In genomic region chr2:186303091-186303490, GRCh38 we compare ENCODE assay signal across 29 cellular contexts.
"Had no signal": no experiment of that assay in that cellular context is flagged by ENCODE, and none has a peak within 500 bp of the region (broad histone marks: within the 10 kb centered on the region; RNA-seq: fewer than 3 reads in every experiment).

No MANE protein-coding gene starts in this region.

- H3K4me1 ChIP-seq: ascending aorta, gastrocnemius medialis, heart left ventricle had no signal

- H3K27me3 Mint-ChIP-seq: activated CD4-positive, alpha-beta memory T cell treated with anti-CD3 and anti-CD28 coated beads for 36 hours; activated CD4-positive, alpha-beta T cell treated with anti-CD3 and anti-CD28 coated beads for 36 hours; activated CD4-positive, alpha-beta T cell treated with anti-CD3 and anti-CD28 coated beads, Interleukin-2, amount 10 ng/mL, durations not matched to agents 24 days and 14 days; activated CD8-positive, alpha-beta memory T cell treated with anti-CD3 and anti-CD28 coated beads, Interleukin-2, amount 10 ng/mL, durations not matched to agents 7 days and 5 days; activated naive CD4-positive, alpha-beta T cell treated with anti-CD3 and anti-CD28 coated beads, Interleukin-2, amount 10 ng/mL, durations not matched to agents 7 days and 5 days; activated naive CD8-positive, alpha-beta T cell treated with anti-CD3 and anti-CD28 coated beads, Interleukin-2, amount 10 ng/mL, durations not matched to agents 7 days and 5 days; brain; effector memory CD8-positive, alpha-beta T cell had no signal

- DNase-seq: activated CD4-positive, alpha-beta memory T cell treated with anti-CD3 and anti-CD28 coated beads for 36 hours; activated CD4-positive, alpha-beta T cell treated with anti-CD3 and anti-CD28 coated beads for 36 hours; activated CD4-positive, alpha-beta T cell treated with anti-CD3 and anti-CD28 coated beads, Interleukin-2, amount 10 ng/mL, durations not matched to agents 24 days and 14 days; activated CD4-positive, CD25-positive, alpha-beta regulatory T cell; activated CD4-positive, CD25-positive, alpha-beta regulatory T cell treated with anti-CD3 and anti-CD28 coated beads, Interleukin-2, amount 50 U/mL, for 72 hours; activated CD8-positive, alpha-beta memory T cell treated with anti-CD3 and anti-CD28 coated beads, Interleukin-2, amount 10 ng/mL, durations not matched to agents 7 days and 5 days; activated CD8-positive, alpha-beta memory T cell treated with anti-CD3 and anti-CD28 coated beads, Interleukin-2, amount 50 U/mL, for 4 hours; activated CD8-positive, alpha-beta T cell treated with anti-CD3 and anti-CD28 coated beads, Interleukin-2, amount 10 ng/mL, durations not matched to agents 7 days and 5 days; activated gamma-delta T cell; activated naive CD4-positive, alpha-beta T cell; activated naive CD4-positive, alpha-beta T cell treated with anti-CD3 and anti-CD28 coated beads, Interleukin-2, amount 10 ng/mL, durations not matched to agents 7 days and 5 days; activated naive CD8-positive, alpha-beta T cell treated with anti-CD3 and anti-CD28 coated beads, Interleukin-2, amount 10 ng/mL, durations not matched to agents 7 days and 5 days; activated T-cell treated with anti-CD3 and anti-CD28 coated beads, Interleukin-2, amount 50 U/mL, for 1 hour; activated T-cell treated with anti-CD3 and anti-CD28 coated beads, Interleukin-2, amount 50 U/mL, for 48 hours; caudate nucleus; cortex of kidney; dermis blood vessel endothelial cell; effector CD4-positive, alpha-beta T cell; effector memory CD8-positive, alpha-beta T cell; foreskin fibroblast; gastrocnemius medialis; glutamatergic neuron; heart left ventricle; T-helper 2 cell had no signal

- H3K4me1 Mint-ChIP-seq: activated CD4-positive, alpha-beta T cell treated with anti-CD3 and anti-CD28 coated beads for 36 hours; activated CD4-positive, alpha-beta T cell treated with anti-CD3 and anti-CD28 coated beads, Interleukin-2, amount 10 ng/mL, durations not matched to agents 24 days and 14 days; activated CD8-positive, alpha-beta memory T cell treated with anti-CD3 and anti-CD28 coated beads, Interleukin-2, amount 10 ng/mL, durations not matched to agents 7 days and 5 days; activated naive CD4-positive, alpha-beta T cell treated with anti-CD3 and anti-CD28 coated beads, Interleukin-2, amount 10 ng/mL, durations not matched to agents 7 days and 5 days; activated naive CD8-positive, alpha-beta T cell treated with anti-CD3 and anti-CD28 coated beads, Interleukin-2, amount 10 ng/mL, durations not matched to agents 7 days and 5 days had no signal

- H3K9me3 ChIP-seq: ascending aorta, gastrocnemius medialis, heart left ventricle had no signal

- H3K27ac Mint-ChIP-seq: activated CD4-positive, alpha-beta memory T cell treated with anti-CD3 and anti-CD28 coated beads for 36 hours; activated CD4-positive, alpha-beta T cell treated with anti-CD3 and anti-CD28 coated beads for 36 hours; activated CD4-positive, alpha-beta T cell treated with anti-CD3 and anti-CD28 coated beads, Interleukin-2, amount 10 ng/mL, durations not matched to agents 24 days and 14 days; activated CD8-positive, alpha-beta memory T cell treated with anti-CD3 and anti-CD28 coated beads, Interleukin-2, amount 10 ng/mL, durations not matched to agents 7 days and 5 days; activated CD8-positive, alpha-beta T cell treated with anti-CD3 and anti-CD28 coated beads, Interleukin-2, amount 10 ng/mL, durations not matched to agents 7 days and 5 days; activated naive CD4-positive, alpha-beta T cell treated with anti-CD3 and anti-CD28 coated beads, Interleukin-2, amount 10 ng/mL, durations not matched to agents 7 days and 5 days; activated naive CD4-positive, alpha-beta T cell treated with anti-CD3 and anti-CD28 coated beads, Interleukin-2, amount 50 U/mL, for 72 hours; activated naive CD8-positive, alpha-beta T cell treated with anti-CD3 and anti-CD28 coated beads, Interleukin-2, amount 10 ng/mL, durations not matched to agents 7 days and 5 days; activated T-helper 1 cell treated with anti-CD3 and anti-CD28 coated beads, Interleukin-12 subunit alpha, Interleukin-12 subunit beta, Interleukin-2, Interleukin-4 antibody, amounts not matched to agents 30 ng/mL and 10 ng/mL and 1 ng/mL, durations not matched to agents 14 hours and 24 hours and 36 hours; brain; effector memory CD8-positive, alpha-beta T cell had no signal

- H3K36me3 Mint-ChIP-seq: activated CD8-positive, alpha-beta memory T cell treated with anti-CD3 and anti-CD28 coated beads, Interleukin-2, amount 10 ng/mL, durations not matched to agents 7 days and 5 days; activated naive CD4-positive, alpha-beta T cell treated with anti-CD3 and anti-CD28 coated beads, Interleukin-2, amount 10 ng/mL, durations not matched to agents 7 days and 5 days; brain had no signal

- H3K4me3 ChIP-seq: ascending aorta, gastrocnemius medialis, heart left ventricle had no signal

- H3K27me3 ChIP-seq: ascending aorta, gastrocnemius medialis, heart left ventricle had no signal

- H3K36me3 ChIP-seq: ascending aorta, gastrocnemius medialis, heart left ventricle had no signal

- H3K9me3 Mint-ChIP-seq: activated CD4-positive, alpha-beta T cell treated with anti-CD3 and anti-CD28 coated beads, Interleukin-2, amount 10 ng/mL, durations not matched to agents 24 days and 14 days; activated naive CD4-positive, alpha-beta T cell treated with anti-CD3 and anti-CD28 coated beads, Interleukin-2, amount 10 ng/mL, durations not matched to agents 7 days and 5 days; activated T-helper 1 cell treated with anti-CD3 and anti-CD28 coated beads, Interleukin-12 subunit alpha, Interleukin-12 subunit beta, Interleukin-2, Interleukin-4 antibody, amounts not matched to agents 30 ng/mL and 10 ng/mL and 1 ng/mL, durations not matched to agents 14 hours and 24 hours and 36 hours had no signal

- H3K4me3 Mint-ChIP-seq: activated CD4-positive, alpha-beta memory T cell treated with anti-CD3 and anti-CD28 coated beads for 36 hours; activated CD4-positive, alpha-beta T cell treated with anti-CD3 and anti-CD28 coated beads for 36 hours; activated CD4-positive, alpha-beta T cell treated with anti-CD3 and anti-CD28 coated beads, Interleukin-2, amount 10 ng/mL, durations not matched to agents 24 days and 14 days; activated CD8-positive, alpha-beta memory T cell treated with anti-CD3 and anti-CD28 coated beads, Interleukin-2, amount 10 ng/mL, durations not matched to agents 7 days and 5 days; activated CD8-positive, alpha-beta T cell treated with anti-CD3 and anti-CD28 coated beads, Interleukin-2, amount 10 ng/mL, durations not matched to agents 7 days and 5 days; activated naive CD4-positive, alpha-beta T cell treated with anti-CD3 and anti-CD28 coated beads, Interleukin-2, amount 10 ng/mL, durations not matched to agents 7 days and 5 days; activated naive CD8-positive, alpha-beta T cell treated with anti-CD3 and anti-CD28 coated beads, Interleukin-2, amount 10 ng/mL, durations not matched to agents 7 days and 5 days; activated T-helper 1 cell treated with anti-CD3 and anti-CD28 coated beads, Interleukin-12 subunit alpha, Interleukin-12 subunit beta, Interleukin-2, Interleukin-4 antibody, amounts not matched to agents 30 ng/mL and 10 ng/mL and 1 ng/mL, durations not matched to agents 14 hours and 24 hours and 36 hours; effector memory CD8-positive, alpha-beta T cell had no signal

- H3K27ac ChIP-seq: ascending aorta, gastrocnemius medialis, heart left ventricle had no signal

- ATAC-seq: activated CD4-positive, alpha-beta T cell treated with anti-CD3 and anti-CD28 coated beads for 36 hours; activated CD8-positive, alpha-beta memory T cell treated with anti-CD3 and anti-CD28 coated beads, Interleukin-2, amount 10 ng/mL, durations not matched to agents 7 days and 5 days; activated CD8-positive, alpha-beta T cell treated with anti-CD3 and anti-CD28 coated beads, Interleukin-2, amount 10 ng/mL, durations not matched to agents 7 days and 5 days; activated naive CD4-positive, alpha-beta T cell treated with anti-CD3 and anti-CD28 coated beads, Interleukin-2, amount 50 U/mL, for 72 hours; effector memory CD8-positive, alpha-beta T cell; esophagus mucosa; gastrocnemius medialis; heart left ventricle had no signal
